8 cellular contexts compared by ENCODE assay signal in genomic region chr14:23302290-23303225, GRCh38. TPM values are rescaled to one million over a fixed set of nuclear protein-coding genes. Genes with fewer than 3 reads are reported as not detected.
DNase-seq lines count a peak whose midpoint lies in the region; ATAC-seq and TF ChIP-seq lines count a peak whose summit lies in the region.

TSS of gene PPP1R3E (minus strand) at chr14:23302859. CDS start at chr14:23302576, 283 bp downstream.

- H3K9me2 ChIP-seq in neural cell (ENCODE audit: insufficient read depth, low read length): no peaks in the 10 kb centered on the region

- TF ChIP-seq EP300 in Ishikawa (IDR thresholded peaks at IDR 0.05; ENCODE audit: borderline replicate concordance) (no peak), neural cell (conservative IDR thresholded peaks at IDR 0.05; ENCODE audit: poor library complexity, severe bottlenecking) (no peak), stomach (IDR thresholded peaks at IDR 0.05) (no peak)

- in situ Hi-C loops in Caki2 (cut with HindIII; ENCODE audit: low pct_unique_long_range_greater_than_20kb, low sequenced_read_pairs) (no loop called here), Panc1 (cut with HindIII; ENCODE audit: low pct_unique_long_range_greater_than_20kb, low sequenced_read_pairs) (no loop called here)

- H3K4me3 ChIP-seq in Panc1 (ENCODE audit: low read depth in 2 of 2, low read length in 2 of 2): peak within 1 kb of the TSS; percentile 59 to 80
- peak within 1 kb of the TSS; percentile 78 for H3K4me3 ChIP-seq in fibroblast of the aortic adventitia (ENCODE audit: low read depth, low read length)
- H3K4me3 ChIP-seq in neural cell (ENCODE audit: low read length): peak within 1 kb of the TSS; percentile 98
- H3K4me3 ChIP-seq in stomach: peak within 1 kb of the TSS; percentile 67 to 73 (median 72)

- ATAC-seq in GM21447 (IDR thresholded peaks at IDR 0.05; ENCODE audit: unreplicated experiment) (peak; percentile 34), Panc1 (peak; percentile 69)

- peaks cover 13% of the 10 kb centered on the region for H3F3A ChIP-seq in neural cell (ENCODE audit: insufficient read depth, low read length, poor library complexity, severe bottlenecking)

- H3K36me3 ChIP-seq in Panc1 (ENCODE audit: control insufficient read depth, insufficient read depth, low read length) (peaks cover 5% of the 10 kb centered on the region; the same call in 1 of the 2 replicates), neural cell (ENCODE audit: insufficient read depth, low read length) (no peaks in the 10 kb centered on the region), stomach (peaks cover 0 to 15% (median 7%) of the 10 kb centered on the region in 4 donors)

- POLR2A ChIA-PET in Panc1 (lab: Charles Lee): no interaction called here

- DNase-seq in Caki2 (ENCODE audit: low read depth) (peak; percentile 75), Panc1 (ENCODE audit: low read depth, low spot score) (no peak), activated T-helper 1 cell treated with Interleukin-2 at 50 U/mL for 16 hours (ENCODE audit: low read depth) (peak; percentile 82), fibroblast of the aortic adventitia (ENCODE audit: low read depth) (peak; percentile 34), stomach (peak; percentile 75)

- WGBS in stomach, 5 donors: 2 to 4% (median 2%) methylated on average over 50 to 81 of the region's 81 CpGs

- H3K4me2 ChIP-seq in neural cell (ENCODE audit: low read length): peak within 1 kb of the TSS; percentile 64

- CTCF ChIA-PET in Panc1 (lab: Charles Lee): interaction anchor here (0.6 kb wide), 1 partner anchor 260 kb away, joined by 3 read pairs; no protein-coding TSS in a partner anchor

- no TSS peak for BruUV-seq in Panc1 (replicated peaks; lab: Mats Ljungman, UMichigan)

- no peak for TF ChIP-seq POLR2A in stomach (IDR thresholded peaks at IDR 0.05)

- peak within 1 kb of the TSS; percentile 63 for H3K27ac ChIP-seq in Panc1 (ENCODE audit: low read length)
- H3K27ac ChIP-seq in neural cell (ENCODE audit: low read length): peak within 1 kb of the TSS; percentile 95
- H3K27ac ChIP-seq in stomach: peak within 1 kb of the TSS; percentile 93 to 98 (median 98)

- H3K79me2 ChIP-seq in neural cell (replicated peaks; ENCODE audit: insufficient read depth, low read length): peaks cover 24% of the 10 kb centered on the region

- H3K4me1 ChIP-seq in Panc1 (ENCODE audit: control insufficient read depth, insufficient read depth, low read length) (peaks cover 17% of the 10 kb centered on the region), stomach (peaks cover 42 to 62% (median 59%) of the 10 kb centered on the region in 4 donors)

- H4K20me1 ChIP-seq in neural cell (ENCODE audit: insufficient read depth): no peaks in the 10 kb centered on the region

- H2AFZ ChIP-seq in neural cell (ENCODE audit: low read depth, low read length): peak within 1 kb of the TSS; percentile 73

- no peaks in the 10 kb centered on the region for H3K9me3 ChIP-seq in Panc1 (ENCODE audit: control insufficient read depth, insufficient read depth, low read depth, low read length)
- no peaks in the 10 kb centered on the region for H3K9me3 ChIP-seq in neural cell (ENCODE audit: low read length)
- H3K9me3 ChIP-seq in stomach: no peaks in the 10 kb centered on the region

- H3K27me3 ChIP-seq in Panc1 (ENCODE audit: control insufficient read depth, insufficient read depth, low read length): no peaks in the 10 kb centered on the region
- H3K27me3 ChIP-seq in neural cell (ENCODE audit: insufficient read depth, low read depth, low read length): no peaks in the 10 kb centered on the region
- no peaks in the 10 kb centered on the region for H3K27me3 ChIP-seq in stomach

- TF ChIP-seq CTCF in Panc1 (IDR thresholded peaks at IDR 0.05) (no peak), fibroblast of the aortic adventitia (IDR thresholded peaks at IDR 0.05; ENCODE audit: insufficient read depth, low read length) (no peak), neural cell (IDR thresholded peaks at IDR 0.05; ENCODE audit: poor library complexity, severe bottlenecking) (no peak), stomach (IDR thresholded peaks at IDR 0.05) (no peak)

- intact Hi-C loops in Panc1 (cut with micrococcal nuclease; ENCODE audit: unreplicated experiment): no loop called here
- intact Hi-C loops in stomach (cut with DNase I; ENCODE audit: low total_unique reads): no loop called here

- H3K9ac ChIP-seq in neural cell (ENCODE audit: low read length): peak within 1 kb of the TSS; percentile 96

- TF ChIP-seq RAD21 in Ishikawa (IDR thresholded peaks at IDR 0.05; ENCODE audit: low read depth) (no peak), neural cell (conservative IDR thresholded peaks at IDR 0.05) (no peak)

TF ChIP-seq in Ishikawa, 13 proteins besides CTCF, POLR2A, EP300 and RAD21 (continues in another document):
- TF ChIP-seq TCF12 (IDR thresholded peaks at IDR 0.05; ENCODE audit: low read depth): 0 out of 2 replicates have a peak, but pooled peaks have one; percentile 14
- TF ChIP-seq FOXM1 (IDR thresholded peaks at IDR 0.05; ENCODE audit: borderline replicate concordance, low read depth): no peak
- TF ChIP-seq CREB1 (IDR thresholded peaks at IDR 0.05; ENCODE audit: low read depth): no peak
- no peak for TF ChIP-seq CEBPB (IDR thresholded peaks at IDR 0.05)
- TF ChIP-seq TAF1 (IDR thresholded peaks at IDR 0.05; ENCODE audit: low read depth): 0 out of 2 replicates have a peak, but pooled peaks have one; percentile 2
- TF ChIP-seq MAX (IDR thresholded peaks at IDR 0.05): 0 out of 2 replicates have a peak, but pooled peaks have one; percentile 30

TF ChIP-seq in neural cell, 6 proteins besides CTCF, POLR2A, EP300 and RAD21:
- TF ChIP-seq TAF1 (IDR thresholded peaks at IDR 0.05; ENCODE audit: low read depth): peak; percentile 32
- no peak for TF ChIP-seq MXI1 (conservative IDR thresholded peaks at IDR 0.05; ENCODE audit: poor library complexity, severe bottlenecking)
- TF ChIP-seq REST (IDR thresholded peaks at IDR 0.05; ENCODE audit: borderline replicate concordance): peak; percentile 56
- TF ChIP-seq POLR2AphosphoS5 (IDR thresholded peaks at IDR 0.05): peak; percentile 80

RNA-seq across cellular contexts. Expression of gene PPP1R3E, which starts in this region (rescaled TPM):
- total RNA-seq in Caki2 (2014; rRNA removed; shearing (Covaris generic); ENCODE audit: low replicate concordance): 0.14 and 1.1 TPM in 2 replicates
- total RNA-seq in Panc1 (2021; ENCODE audit: unreplicated experiment): 8.8 TPM
- 2.8 TPM for polyA plus RNA-seq in Panc1 (2012; ENCODE audit: insufficient read length)
- 6.6 and 10.9 TPM in 2 replicates for total RNA-seq in fibroblast of the aortic adventitia (ENCODE audit: low replicate concordance)
- polyA plus RNA-seq in neural cell: 16.1 and 17.2 TPM in 2 replicates
- 11.7 and 13.9 TPM in 2 replicates for polyA minus RNA-seq in neural cell
- total RNA-seq in stomach: 10 to 100 TPM in 1 of 5 donors, 1 to 10 TPM in 4; 1.7 to 17.0 (median 6.8) TPM
- polyA plus RNA-seq in stomach: 10 to 100 TPM; 13.5 to 17.6 (median 16.4) TPM
